17 cellular contexts compared by ENCODE assay signal in the genomic region with DNA sequence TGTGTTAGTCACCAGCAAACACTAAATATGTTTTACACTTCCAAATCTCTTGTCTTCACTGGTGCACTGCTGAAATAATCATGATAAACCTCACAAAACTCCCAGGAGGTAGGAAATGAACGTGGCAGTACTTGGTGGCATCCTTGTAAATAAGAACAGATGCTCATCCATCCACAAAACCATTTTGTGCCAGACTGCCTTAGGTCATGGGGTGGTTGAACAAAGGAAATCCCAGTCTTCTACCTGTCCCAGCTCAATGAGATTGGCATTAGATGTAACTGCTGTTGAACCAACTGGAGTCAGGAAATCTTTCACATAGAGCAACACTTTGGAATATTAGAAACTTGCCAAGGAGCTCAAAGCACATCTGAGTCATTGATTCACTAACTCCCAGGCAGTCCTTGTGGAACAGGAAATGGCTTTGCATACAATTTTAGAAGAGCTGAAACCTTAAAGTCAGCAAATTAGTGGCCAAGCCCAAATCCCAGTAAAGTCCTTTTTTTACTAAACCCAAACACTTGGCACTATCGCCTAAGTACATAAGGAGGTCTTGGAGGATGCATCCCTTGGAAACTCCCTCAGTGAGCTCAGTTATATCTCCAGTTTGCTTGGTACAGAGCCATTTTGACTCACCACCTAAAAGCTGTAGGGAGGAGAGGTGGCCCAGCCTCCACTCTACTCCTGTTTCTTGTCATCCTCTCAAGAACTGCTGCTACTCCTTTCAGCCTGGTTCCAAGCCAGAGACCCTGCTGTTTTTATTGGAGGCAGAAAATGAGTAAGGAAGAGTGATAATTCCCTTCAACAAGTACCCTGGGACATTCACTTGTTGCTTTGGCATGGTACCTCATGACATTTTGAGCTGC.
DNase-seq lines count a peak whose midpoint lies in the region; ATAC-seq, FAIRE-seq and TF ChIP-seq lines count a peak whose summit lies in the region.
"Had no signal": no experiment of that assay in that cellular context is flagged by ENCODE, and none has a peak within 500 bp of the region (broad histone marks: within the 10 kb centered on the region; RNA-seq: fewer than 3 reads in every experiment).

No MANE protein-coding gene starts in this region.

- no peaks in the 10 kb centered on the region for H3K9me3 ChIP-seq in astrocyte (ENCODE audit: insufficient read depth, low read depth, low read length)
- H3K9me3 ChIP-seq: ovary had no signal

- ATAC-seq in HG02884 (IDR thresholded peaks at IDR 0.05; ENCODE audit: unreplicated experiment) = no peak
- ATAC-seq in HG02981 (IDR thresholded peaks at IDR 0.05; ENCODE audit: unreplicated experiment) = no peak
- ATAC-seq: GM12878 had no signal

- TF ChIP-seq CTCF in astrocyte (IDR thresholded peaks at IDR 0.05; ENCODE audit: insufficient read depth, low read depth, low read length) = no peak

- no peaks in the 10 kb centered on the region for H3K27me3 ChIP-seq in astrocyte (ENCODE audit: insufficient read depth, low read length)
- H3K27me3 ChIP-seq: dorsolateral prefrontal cortex, ovary had no signal

- H3K36me3 ChIP-seq in astrocyte (ENCODE audit: insufficient read depth, low read length) = no peaks in the 10 kb centered on the region
- H3K36me3 ChIP-seq: ovary, WERI-Rb-1 had no signal

- H3K4me3 Mint-ChIP-seq in astrocyte (ENCODE audit: unreplicated experiment) = no peak overlapping the region
- H3K4me3 Mint-ChIP-seq: CD4-positive, alpha-beta memory T cell; immature natural killer cell had no signal

- H3K4me3 ChIP-seq in astrocyte (ENCODE audit: insufficient read depth, low read depth, low read length) (no peak overlapping the region), skeletal muscle cell (ENCODE audit: low read depth, low read length) (no peak overlapping the region)
- H3K4me3 ChIP-seq: dorsolateral prefrontal cortex, GM12878, ovary had no signal

- no peak overlapping the region for H3K4me2 ChIP-seq in astrocyte (ENCODE audit: low read length)

- no peaks in the 10 kb centered on the region for H3K36me3 Mint-ChIP-seq in astrocyte (ENCODE audit: low read depth, unreplicated experiment)
- H3K36me3 Mint-ChIP-seq: CD4-positive, alpha-beta memory T cell had no signal

- no peaks in the 10 kb centered on the region for H4K20me1 ChIP-seq in astrocyte (ENCODE audit: insufficient read depth, low read length)

- H3K27ac Mint-ChIP-seq in astrocyte (ENCODE audit: unreplicated experiment) = no peak overlapping the region
- H3K27ac Mint-ChIP-seq: CD4-positive, alpha-beta memory T cell; immature natural killer cell had no signal

- no peak overlapping the region for H2AFZ ChIP-seq in astrocyte (ENCODE audit: low read depth, low read length)

- no peaks in the 10 kb centered on the region for H3K4me1 ChIP-seq in astrocyte (ENCODE audit: insufficient read depth, low read length)

- no peak for FAIRE-seq in astrocyte (lab: Jason Lieb, UNC)
- FAIRE-seq: GM12878 had no signal

- H3K27me3 Mint-ChIP-seq in astrocyte (ENCODE audit: low read depth, unreplicated experiment) = peaks cover 10% of the 10 kb centered on the region
- H3K27me3 Mint-ChIP-seq: CD4-positive, alpha-beta memory T cell had no signal

- no peak overlapping the region for H3K9ac ChIP-seq in astrocyte (ENCODE audit: low read length)

- H3K27ac ChIP-seq in astrocyte (ENCODE audit: low read depth, low read length) = no peak overlapping the region
- H3K27ac ChIP-seq: 22Rv1, ovary, WERI-Rb-1 had no signal

- no peaks in the 10 kb centered on the region for H3K9me3 Mint-ChIP-seq in astrocyte (ENCODE audit: unreplicated experiment)

- DNase-seq in DMS 273 (lab: John Stamatoyannopoulos, UW; ENCODE audit: unreplicated experiment) = peak; percentile 6
- DNase-seq in DMS 273 treated with DMSO at 0.1 percent for 48 hours (lab: John Stamatoyannopoulos, UW) = no peak
- peak; percentile 51 for DNase-seq in astrocyte (ENCODE audit: low read depth)
- peak; percentile 70 for DNase-seq in fibroblast of the conjunctiva (ENCODE audit: low read depth)
- peak; percentile 56 for DNase-seq in skeletal muscle cell (ENCODE audit: low read depth)
- no peak for DNase-seq in occipital lobe (lab: John Stamatoyannopoulos, UW)
- DNase-seq: CD4-positive, alpha-beta memory T cell; immature natural killer cell; NCI-H526; ovary; stimulated activated CD4-positive, alpha-beta T cell treated with anti-CD3 and anti-CD28 coated beads, Interleukin-12 subunit alpha, Interleukin-12 subunit beta, amount 100 ng/mL, for 4 hours; WERI-Rb-1 had no signal

- no peaks in the 10 kb centered on the region for H3K79me2 ChIP-seq in astrocyte (ENCODE audit: insufficient read depth, low read length)

- H3K4me1 Mint-ChIP-seq in astrocyte (ENCODE audit: low read depth, unreplicated experiment) = peaks cover 8% of the 10 kb centered on the region
- H3K4me1 Mint-ChIP-seq: CD4-positive, alpha-beta memory T cell; immature natural killer cell had no signal

Comparison
In these comparisons a context has a peak if more than half of its experiments do, and no peak if none do; other contexts are left out.
1. DNase-seq: peak in DMS 273 (single experiment), astrocyte (single experiment), fibroblast of the conjunctiva (single experiment) and skeletal muscle cell (single experiment); none in DMS 273 treated with DMSO at 0.1 percent for 48 hours (single experiment) and occipital lobe (single experiment).